ENCODE assay signal across 9 cellular contexts in genomic region chr12:108516511-108517275, GRCh38. TPM values are rescaled to one million over a fixed set of nuclear protein-coding genes. Genes with fewer than 3 reads are reported as not detected.
DNase-seq lines count a peak whose midpoint lies in the region; TF ChIP-seq lines count a peak whose summit lies in the region.
"Had no signal": no experiment of that assay in that cellular context is flagged by ENCODE, and none has a peak within 500 bp of the region (broad histone marks: within the 10 kb centered on the region; RNA-seq: fewer than 3 reads in every experiment).

No MANE protein-coding gene starts in this region.

- peaks cover 2% of the 10 kb centered on the region for H3K9me3 ChIP-seq in neuron (ENCODE audit: low read length)

- peaks cover 48% of the 10 kb centered on the region for H3K36me3 ChIP-seq in neuron (ENCODE audit: insufficient read depth, low read length)

- H3K4me1 ChIP-seq in neuron (ENCODE audit: insufficient read depth, low read length): peaks cover 6% of the 10 kb centered on the region

- no peaks in the 10 kb centered on the region for H3K27me3 ChIP-seq in neuron (ENCODE audit: insufficient read depth, low read length)

- H3K4me1 Mint-ChIP-seq in T-helper 2 cell treated with Interferon-gamma antibody and Interleukin-4, amounts not matched to agents 5 μg/mL and 100 μg/mL, for 36 hours (ENCODE audit: low read depth): peaks cover 11% of the 10 kb centered on the region
- H3K4me1 Mint-ChIP-seq in brain: peaks cover 33% of the 10 kb centered on the region

- H3K9me3 Mint-ChIP-seq in T-helper 2 cell treated with Interferon-gamma antibody and Interleukin-4, amounts not matched to agents 5 μg/mL and 100 μg/mL, for 36 hours: no peaks in the 10 kb centered on the region
- peaks cover 0 to 4% (median 0%) of the 10 kb centered on the region in 5 experiments for H3K9me3 Mint-ChIP-seq in brain

- H3K4me3 ChIP-seq in neuron (ENCODE audit: low read length): peak overlapping the region; percentile 81

- no peak for DNase-seq in T-helper 2 cell treated with Interferon-gamma antibody and Interleukin-4, amounts not matched to agents 5 μg/mL and 100 μg/mL, for 36 hours (ENCODE audit: low spot score)
- DNase-seq in T-helper 2 cell (no peak), NAMALWA (ENCODE audit: low spot score) (peak; percentile 49), amygdala (lab: John Stamatoyannopoulos, UW) (no peak), AG20443 (ENCODE audit: low spot score) (no peak)
- DNase-seq in activated CD8-positive, alpha-beta memory T cell treated with anti-CD3 and anti-CD28 coated beads, Interleukin-2, amount 50 U/mL, for 4 hours: no peak
- DNase-seq: NCI-H187 had no signal

- no peak overlapping the region for H2AFZ ChIP-seq in neuron (ENCODE audit: low read depth, low read length)

- H3K4me3 Mint-ChIP-seq in T-helper 2 cell treated with Interferon-gamma antibody and Interleukin-4, amounts not matched to agents 5 μg/mL and 100 μg/mL, for 36 hours: peak overlapping the region; percentile 99
- peak overlapping the region; percentile 91 to 97 (median 95) for H3K4me3 Mint-ChIP-seq in brain

- no peaks in the 10 kb centered on the region for H3K27me3 Mint-ChIP-seq in T-helper 2 cell treated with Interferon-gamma antibody and Interleukin-4, amounts not matched to agents 5 μg/mL and 100 μg/mL, for 36 hours (ENCODE audit: low read depth)
- H3K27me3 Mint-ChIP-seq in brain: no peaks in the 10 kb centered on the region

- peak overlapping the region; percentile 17 for H3K27ac Mint-ChIP-seq in T-helper 2 cell treated with Interferon-gamma antibody and Interleukin-4, amounts not matched to agents 5 μg/mL and 100 μg/mL, for 36 hours
- H3K27ac Mint-ChIP-seq in brain: peak overlapping the region in 2 of 5 experiments; percentile 24 to 91

- peaks cover 36% of the 10 kb centered on the region for H3K36me3 Mint-ChIP-seq in T-helper 2 cell treated with Interferon-gamma antibody and Interleukin-4, amounts not matched to agents 5 μg/mL and 100 μg/mL, for 36 hours (ENCODE audit: low read depth)
- H3K36me3 Mint-ChIP-seq in brain: peaks cover 32% of the 10 kb centered on the region

- no peak for TF ChIP-seq CTCF in brain (conservative IDR thresholded peaks at IDR 0.05)

RNA-seq across cellular contexts. Expression of gene FICD, which starts 1.6 kb away (rescaled TPM):
- polyA plus RNA-seq in brain (ENCODE audit: insufficient read depth, low read depth, low replicate concordance): 3.2 TPM

RNA-seq across cellular contexts. Expression of gene SART3, which starts 44.3 kb away (rescaled TPM):
- polyA plus RNA-seq in brain (ENCODE audit: insufficient read depth, low read depth, low replicate concordance): 36.6 TPM

RNA-seq across cellular contexts. Expression of gene ISCU, which starts 45.7 kb away (rescaled TPM):
- polyA plus RNA-seq in brain (ENCODE audit: insufficient read depth, low read depth, low replicate concordance): 108 TPM
